In the genomic region with DNA sequence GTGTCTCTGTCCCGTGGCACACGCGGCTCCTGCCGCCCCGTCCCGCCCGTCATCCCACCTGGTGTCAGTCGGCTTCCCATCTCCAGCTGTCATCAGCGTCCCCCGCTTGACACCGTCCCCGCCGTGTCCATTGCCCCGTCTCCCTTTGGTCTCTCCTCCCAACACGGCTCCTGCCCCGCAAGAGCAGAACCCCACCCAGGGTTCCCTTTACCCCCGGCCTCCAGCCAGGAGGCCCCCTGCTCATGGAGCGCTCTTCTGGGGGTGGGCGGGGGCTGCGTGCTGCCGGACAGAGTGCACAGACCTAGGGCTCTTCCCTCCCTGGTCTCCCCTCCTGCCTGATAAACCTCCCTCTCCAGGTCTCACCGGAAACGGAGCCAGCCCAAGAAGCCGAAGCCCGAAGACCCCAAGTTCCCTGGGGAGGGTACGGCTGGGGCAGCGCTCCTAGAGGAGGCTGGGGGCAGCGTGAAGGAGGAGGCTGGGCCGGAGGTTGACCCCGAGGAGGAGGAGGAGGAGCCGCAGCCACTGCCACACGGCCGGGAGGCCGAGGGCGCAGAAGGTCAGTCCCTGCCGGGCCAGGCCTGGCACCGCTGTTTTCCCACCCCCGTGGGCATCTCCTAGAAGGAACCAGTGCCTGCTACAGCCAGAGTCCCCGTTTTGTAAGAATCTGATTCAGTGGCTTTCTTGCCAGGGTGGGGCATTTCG, we compare ENCODE assay signal across 28 cellular contexts.
"Had no signal": no experiment of that assay in that cellular context is flagged by ENCODE, and none has a peak within 500 bp of the region (broad histone marks: within the 10 kb centered on the region; RNA-seq: fewer than 3 reads in every experiment).

No MANE protein-coding gene starts in this region.

- H3K4me3 ChIP-seq: heart left ventricle, ovary, sigmoid colon, stomach, thyroid gland, upper lobe of left lung, vagina had no signal

- H3K4me1 Mint-ChIP-seq: activated naive CD4-positive, alpha-beta T cell treated with anti-CD3 and anti-CD28 coated beads, Interleukin-2, amount 10 ng/mL, durations not matched to agents 7 days and 5 days had no signal

- ATAC-seq: heart left ventricle; natural killer cell; stimulated activated naive B cell treated with anti-CD40 and anti-IgM and Interleukin-4, amounts not matched to agents 10 μg/mL and 1 μg/mL and 100 μg/mL, for 72 hours had no signal

- H3K4me1 ChIP-seq: thyroid gland, upper lobe of left lung, vagina had no signal

- H3K9me3 ChIP-seq: heart left ventricle, ovary, sigmoid colon, stomach, thyroid gland, upper lobe of left lung, vagina had no signal

- H3K27ac ChIP-seq: heart left ventricle, ovary, sigmoid colon, stomach, thyroid gland, upper lobe of left lung, vagina, WERI-Rb-1 had no signal

- H3K9me3 Mint-ChIP-seq: activated CD4-positive, alpha-beta T cell treated with anti-CD3 and anti-CD28 coated beads, Interleukin-2, amount 10 ng/mL, durations not matched to agents 24 days and 14 days; activated naive CD4-positive, alpha-beta T cell treated with anti-CD3 and anti-CD28 coated beads, Interleukin-2, amount 10 ng/mL, durations not matched to agents 7 days and 5 days; activated naive CD8-positive, alpha-beta T cell treated with anti-CD3 and anti-CD28 coated beads, Interleukin-2, amount 10 ng/mL, durations not matched to agents 7 days and 5 days; activated T-helper 1 cell treated with anti-CD3 and anti-CD28 coated beads, Interleukin-12 subunit alpha, Interleukin-12 subunit beta, Interleukin-2, Interleukin-4 antibody, amounts not matched to agents 30 ng/mL and 10 ng/mL and 1 ng/mL, durations not matched to agents 14 hours and 24 hours and 36 hours; immature natural killer cell had no signal

- H3K27ac Mint-ChIP-seq: activated CD4-positive, alpha-beta memory T cell treated with anti-CD3 and anti-CD28 coated beads for 36 hours; activated CD4-positive, alpha-beta T cell treated with anti-CD3 and anti-CD28 coated beads, Interleukin-2, amount 10 ng/mL, durations not matched to agents 24 days and 14 days; activated naive CD4-positive, alpha-beta T cell treated with anti-CD3 and anti-CD28 coated beads, Interleukin-2, amount 10 ng/mL, durations not matched to agents 7 days and 5 days; activated naive CD8-positive, alpha-beta T cell treated with anti-CD3 and anti-CD28 coated beads, Interleukin-2, amount 10 ng/mL, durations not matched to agents 7 days and 5 days; activated T-helper 1 cell treated with anti-CD3 and anti-CD28 coated beads, Interleukin-12 subunit alpha, Interleukin-12 subunit beta, Interleukin-2, Interleukin-4 antibody, amounts not matched to agents 30 ng/mL and 10 ng/mL and 1 ng/mL, durations not matched to agents 14 hours and 24 hours and 36 hours; immature natural killer cell; natural killer cell; progenitor cell of endocrine pancreas; stimulated activated naive B cell treated with anti-CD40 and anti-IgM and Interleukin-4, amounts not matched to agents 10 μg/mL and 1 μg/mL and 100 μg/mL, for 72 hours had no signal

- H3K27me3 Mint-ChIP-seq: activated CD4-positive, alpha-beta memory T cell treated with anti-CD3 and anti-CD28 coated beads for 36 hours; activated CD4-positive, alpha-beta T cell treated with anti-CD3 and anti-CD28 coated beads, Interleukin-2, amount 10 ng/mL, durations not matched to agents 24 days and 14 days; activated naive CD4-positive, alpha-beta T cell treated with anti-CD3 and anti-CD28 coated beads, Interleukin-2, amount 10 ng/mL, durations not matched to agents 7 days and 5 days; activated naive CD8-positive, alpha-beta T cell treated with anti-CD3 and anti-CD28 coated beads, Interleukin-2, amount 10 ng/mL, durations not matched to agents 7 days and 5 days; progenitor cell of endocrine pancreas; stimulated activated naive B cell treated with anti-CD40 and anti-IgM and Interleukin-4, amounts not matched to agents 10 μg/mL and 1 μg/mL and 100 μg/mL, for 72 hours had no signal

- H3K36me3 ChIP-seq: ovary had no signal

- DNase-seq: activated CD4-positive, alpha-beta memory T cell treated with anti-CD3 and anti-CD28 coated beads for 36 hours; activated CD4-positive, alpha-beta T cell treated with anti-CD3 and anti-CD28 coated beads, Interleukin-2, amount 10 ng/mL, durations not matched to agents 24 days and 14 days; activated CD4-positive, CD25-positive, alpha-beta regulatory T cell treated with anti-CD3 and anti-CD28 coated beads, Interleukin-2, amount 50 U/mL, for 72 hours; activated CD8-positive, alpha-beta memory T cell treated with anti-CD3 and anti-CD28 coated beads, Interleukin-2, amount 50 U/mL, for 4 hours; activated gamma-delta T cell; activated naive CD4-positive, alpha-beta T cell treated with anti-CD3 and anti-CD28 coated beads, Interleukin-2, amount 10 ng/mL, durations not matched to agents 7 days and 5 days; activated naive CD8-positive, alpha-beta T cell treated with anti-CD3 and anti-CD28 coated beads, Interleukin-2, amount 10 ng/mL, durations not matched to agents 7 days and 5 days; activated T-cell treated with anti-CD3 and anti-CD28 coated beads, Interleukin-2, amount 50 U/mL, for 1 hour; foreskin fibroblast; heart left ventricle; hypothalamus; immature natural killer cell; kidney; natural killer cell; ovary; sigmoid colon; small intestine; stimulated activated CD4-positive, alpha-beta T cell treated with anti-CD3 and anti-CD28 coated beads, Interleukin-4, amount 100 ng/mL, for 4 hours; stimulated activated CD8-positive, alpha-beta memory T cell treated with anti-CD3 and anti-CD28 coated beads, Interleukin-4, amount 100 ng/mL, for 48 hours; stimulated activated naive B cell treated with anti-CD40 and anti-IgM and Interleukin-4, amounts not matched to agents 10 μg/mL and 1 μg/mL and 100 μg/mL, for 72 hours; stomach; T-helper 9 cell; thyroid gland; WERI-Rb-1 had no signal

- H3K27me3 ChIP-seq: heart left ventricle, ovary, sigmoid colon, stomach, thyroid gland, upper lobe of left lung, vagina had no signal

- H3K4me3 Mint-ChIP-seq: activated CD4-positive, alpha-beta memory T cell treated with anti-CD3 and anti-CD28 coated beads for 36 hours; activated CD4-positive, alpha-beta T cell treated with anti-CD3 and anti-CD28 coated beads, Interleukin-2, amount 10 ng/mL, durations not matched to agents 24 days and 14 days; activated naive CD4-positive, alpha-beta T cell treated with anti-CD3 and anti-CD28 coated beads, Interleukin-2, amount 10 ng/mL, durations not matched to agents 7 days and 5 days; activated naive CD8-positive, alpha-beta T cell treated with anti-CD3 and anti-CD28 coated beads, Interleukin-2, amount 10 ng/mL, durations not matched to agents 7 days and 5 days; activated T-helper 1 cell treated with anti-CD3 and anti-CD28 coated beads, Interleukin-12 subunit alpha, Interleukin-12 subunit beta, Interleukin-2, Interleukin-4 antibody, amounts not matched to agents 30 ng/mL and 10 ng/mL and 1 ng/mL, durations not matched to agents 14 hours and 24 hours and 36 hours; immature natural killer cell; natural killer cell; stimulated activated naive B cell treated with anti-CD40 and anti-IgM and Interleukin-4, amounts not matched to agents 10 μg/mL and 1 μg/mL and 100 μg/mL, for 72 hours had no signal
